Comparison of ENCODE assay signal across 23 cellular contexts in genomic region chr1:167158813-167159275, GRCh38.
DNase-seq lines count a peak whose midpoint lies in the region; ATAC-seq, FAIRE-seq and TF ChIP-seq lines count a peak whose summit lies in the region.
"Had no signal": no experiment of that assay in that cellular context is flagged by ENCODE, and none has a peak within 500 bp of the region (broad histone marks: within the 10 kb centered on the region; RNA-seq: fewer than 3 reads in every experiment).

No MANE protein-coding gene starts in this region.

- no peaks in the 10 kb centered on the region for H3K9me2 ChIP-seq in Loucy (replicated peaks; ENCODE audit: low read depth, low read length)

- H3K4me1 ChIP-seq in HUES48 (ENCODE audit: control insufficient read depth, insufficient read depth, low read length) = peaks cover 38% of the 10 kb centered on the region
- peaks cover 70% of the 10 kb centered on the region for H3K4me1 ChIP-seq in Loucy (ENCODE audit: insufficient read depth, low read length, poor library complexity, severe bottlenecking)
- peaks cover 36% of the 10 kb centered on the region for H3K4me1 ChIP-seq in keratinocyte (ENCODE audit: control insufficient read depth, extremely low read depth, insufficient read depth, low read length)
- H3K4me1 ChIP-seq in lower lobe of right lung = no peaks in the 10 kb centered on the region

- H2AFZ ChIP-seq in Loucy (ENCODE audit: low read length) (peak overlapping the region; percentile 63), keratinocyte (ENCODE audit: control insufficient read depth, low read length) (peak overlapping the region; percentile 76)

- no peaks in the 10 kb centered on the region for H3K27me3 ChIP-seq in HUES48 (ENCODE audit: control insufficient read depth, insufficient read depth, low read length)
- no peaks in the 10 kb centered on the region for H3K27me3 ChIP-seq in Loucy (ENCODE audit: insufficient read depth, low read length, poor library complexity, severe bottlenecking)
- H3K27me3 ChIP-seq in keratinocyte (ENCODE audit: control insufficient read depth, extremely low read depth, insufficient read depth, low read length) = no peaks in the 10 kb centered on the region
- no peaks in the 10 kb centered on the region for H3K27me3 ChIP-seq in lower lobe of right lung (ENCODE audit: low read depth)
- H3K27me3 ChIP-seq: BLaER1, SJCRH30 had no signal

- peak overlapping the region; percentile 75 for H3K27ac ChIP-seq in HUES48 (ENCODE audit: low read depth, low read length)
- no peak overlapping the region for H3K27ac ChIP-seq in keratinocyte (ENCODE audit: control insufficient read depth, insufficient read depth, low read length)
- no peak overlapping the region for H3K27ac ChIP-seq in lower lobe of right lung
- H3K27ac ChIP-seq: BLaER1, SJCRH30 had no signal

- H3K4me3 ChIP-seq in HUES48 (ENCODE audit: low read depth, low read length) = no peak overlapping the region
- H3K4me3 ChIP-seq in Loucy (ENCODE audit: low read length, poor library complexity, severe bottlenecking) = no peak overlapping the region
- no peak overlapping the region for H3K4me3 ChIP-seq in keratinocyte (ENCODE audit: control insufficient read depth in 2 of 3, extremely low read depth in 1 of 3, insufficient read depth in 2 of 3, low read depth in 1 of 3, low read length in 3 of 3)
- no peak overlapping the region for H3K4me3 ChIP-seq in lower lobe of right lung
- H3K4me3 ChIP-seq: BLaER1, GM12878, HAP-1, SJCRH30 had no signal

- in situ Hi-C loops in G401 (cut with HindIII; ENCODE audit: low sequenced_read_pairs) = no loop called here

- peak overlapping the region; percentile 47 for H3K4me2 ChIP-seq in Loucy (ENCODE audit: low read depth, low read length, poor library complexity, severe bottlenecking)
- no peak overlapping the region for H3K4me2 ChIP-seq in keratinocyte (ENCODE audit: control insufficient read depth, extremely low read depth, insufficient read depth, low read depth, low read length)
- H3K4me2 ChIP-seq: BLaER1 had no signal

- H3K9me3 ChIP-seq in HUES48 (ENCODE audit: control insufficient read depth, insufficient read depth, low read length) = no peaks in the 10 kb centered on the region; the same call in 1 of the 2 replicates
- H3K9me3 ChIP-seq in Loucy (ENCODE audit: insufficient read depth, low read depth, low read length) = no peaks in the 10 kb centered on the region
- no peaks in the 10 kb centered on the region for H3K9me3 ChIP-seq in keratinocyte (ENCODE audit: control insufficient read depth, low read depth, low read length)
- H3K9me3 ChIP-seq in lower lobe of right lung = no peaks in the 10 kb centered on the region
- H3K9me3 ChIP-seq: BLaER1, HAP-1, SJCRH30 had no signal

- H4K20me1 ChIP-seq in Loucy (ENCODE audit: insufficient read depth, low read length, poor library complexity, severe bottlenecking) (no peaks in the 10 kb centered on the region), keratinocyte (ENCODE audit: control insufficient read depth, extremely low read depth, insufficient read depth, low read length) (no peaks in the 10 kb centered on the region)
- H4K20me1 ChIP-seq: BLaER1 had no signal

- ATAC-seq in stimulated activated naive CD8-positive, alpha-beta T cell treated with anti-CD3 and anti-CD28 coated beads, Interleukin-15, Interleukin-2, amounts not matched to agents 100 U/mL and 50 U/mL, for 24 hours = peak; percentile 67
- no peak for ATAC-seq in lower lobe of right lung
- ATAC-seq: GM12878 had no signal

- H3K9me1 ChIP-seq in keratinocyte (ENCODE audit: control insufficient read depth, extremely low read depth, insufficient read depth, low read length) = no peaks in the 10 kb centered on the region

- H3K36me3 ChIP-seq in HUES48 (ENCODE audit: control insufficient read depth, insufficient read depth, low read length) = no peaks in the 10 kb centered on the region
- H3K36me3 ChIP-seq in Loucy (ENCODE audit: insufficient read depth, low read length) = no peaks in the 10 kb centered on the region
- no peaks in the 10 kb centered on the region for H3K36me3 ChIP-seq in keratinocyte (ENCODE audit: control insufficient read depth in 2 of 2, extremely low read depth in 1 of 2, insufficient read depth in 2 of 2, low read length in 2 of 2)
- H3K36me3 ChIP-seq in lower lobe of right lung = no peaks in the 10 kb centered on the region
- H3K36me3 ChIP-seq: BLaER1, HAP-1, SJCRH30 had no signal

- no peak overlapping the region for H3K9ac ChIP-seq in HUES48 (ENCODE audit: low read depth, low read length)
- peak overlapping the region; percentile 38 for H3K9ac ChIP-seq in Loucy (ENCODE audit: low read depth, low read length, poor library complexity, severe bottlenecking)
- no peak overlapping the region for H3K9ac ChIP-seq in keratinocyte (ENCODE audit: control insufficient read depth, extremely low read depth, insufficient read depth, low read length)
- H3K9ac ChIP-seq: BLaER1 had no signal

- no peak for DNase-seq in keratinocyte (ENCODE audit: low read depth, low spot score)
- no peak for DNase-seq in stimulated activated naive CD8-positive, alpha-beta T cell treated with anti-CD3 and anti-CD28 coated beads, Interleukin-15, Interleukin-2, amounts not matched to agents 100 U/mL and 50 U/mL, for 24 hours
- no peak for DNase-seq in lower lobe of right lung
- DNase-seq in stimulated activated naive CD4-positive, alpha-beta T cell (lab: John Stamatoyannopoulos, UW) = no peak
- no peak for DNase-seq in G401 (ENCODE audit: low spot score)
- DNase-seq: CD4-positive, alpha-beta T cell; COR-L47; DMS79; KG1; MV-4-11; NCI-H1105 treated with DMSO at 0.1 percent for 48 hours; NCI-H2029 treated with DMSO at 0.1 percent for 48 hours; NCI-H2171; NCI-H345; NCI-H524; NCI-H774; SJCRH30 had no signal

- no peak for FAIRE-seq in keratinocyte (lab: Jason Lieb, UNC)
- FAIRE-seq: GM12878, RCC 7860 had no signal

- H3F3A ChIP-seq in Loucy (ENCODE audit: low read depth) = peaks cover 5% of the 10 kb centered on the region

- no peak for TF ChIP-seq CTCF in Loucy (conservative IDR thresholded peaks at IDR 0.05; ENCODE audit: low read length)
- TF ChIP-seq CTCF in keratinocyte (optimal IDR thresholded peaks at IDR 0.05 in 1 of 3, IDR thresholded peaks at IDR 0.05 in 1 of 3, conservative IDR thresholded peaks at IDR 0.05 in 1 of 3; ENCODE audit: extremely low read depth in 1 of 3, insufficient read depth in 2 of 3, low read length in 3 of 3) = no peak
- no peak for TF ChIP-seq CTCF in lower lobe of right lung (IDR thresholded peaks at IDR 0.05)

- H3K79me2 ChIP-seq in Loucy (ENCODE audit: insufficient read depth, low read length) (no peaks in the 10 kb centered on the region), keratinocyte (ENCODE audit: control insufficient read depth, insufficient read depth, low read length) (no peaks in the 10 kb centered on the region)

- intact Hi-C loops in lower lobe of right lung (cut with DNase I) = no loop called here

- dilution Hi-C loops in keratinocyte (cut with MboI; ENCODE audit: extremely low pct_ligation_motif_present, low sequenced_read_pairs) = no loop called here
